ENCODE assay signal across 14 cellular contexts in genomic region chr16:50161950-50162349, GRCh38.
"Had no signal": no experiment of that assay in that cellular context is flagged by ENCODE, and none has a peak within 500 bp of the region (broad histone marks: within the 10 kb centered on the region; RNA-seq: fewer than 3 reads in every experiment).

No MANE protein-coding gene starts in this region.

- H3K9me3 ChIP-seq: body of pancreas, gastroesophageal sphincter, ovary, vagina had no signal

- H3K9me3 Mint-ChIP-seq: neural progenitor cell; stimulated activated naive CD8-positive, alpha-beta T cell treated with anti-CD3 and anti-CD28 coated beads, Interleukin-15, Interleukin-2, amounts not matched to agents 100 ng/mL and 50 ng/mL, for 24 hours had no signal

- H3K4me1 ChIP-seq: neural progenitor cell had no signal

- DNase-seq: activated CD4-positive, alpha-beta T cell treated with anti-CD3 and anti-CD28 coated beads for 1 hour; activated CD4-positive, alpha-beta T cell treated with anti-CD3 and anti-CD28 coated beads, Interleukin-2, amount 50 U/mL, for 48 hours; activated naive CD4-positive, alpha-beta T cell treated with Interleukin-2 at 50 U/mL for 16 hours; body of pancreas; central memory CD4-positive, alpha-beta T cell; cortex of kidney; effector memory CD4-positive, alpha-beta T cell; mesendoderm; ovary; stimulated activated CD4-positive, alpha-beta T cell treated with anti-CD3 and anti-CD28 coated beads, Interleukin-2, amount 100 ng/mL, for 48 hours had no signal

- H3K36me3 ChIP-seq: gastroesophageal sphincter, neural progenitor cell, ovary, vagina had no signal

- H3K27ac Mint-ChIP-seq: neural progenitor cell; stimulated activated naive CD8-positive, alpha-beta T cell treated with anti-CD3 and anti-CD28 coated beads, Interleukin-15, Interleukin-2, amounts not matched to agents 100 ng/mL and 50 ng/mL, for 24 hours had no signal

- H3K27ac ChIP-seq: body of pancreas, neural progenitor cell, vagina had no signal

- H3K9ac ChIP-seq: neural progenitor cell had no signal

- H3K27me3 ChIP-seq: body of pancreas, gastroesophageal sphincter, neural progenitor cell, ovary, vagina had no signal

- H3K4me3 ChIP-seq: body of pancreas, gastroesophageal sphincter, neural progenitor cell, ovary, vagina had no signal

- H3K27me3 Mint-ChIP-seq: stimulated activated naive CD8-positive, alpha-beta T cell treated with anti-CD3 and anti-CD28 coated beads, Interleukin-15, Interleukin-2, amounts not matched to agents 100 ng/mL and 50 ng/mL, for 24 hours had no signal

- H2AFZ ChIP-seq: neural progenitor cell had no signal

- ATAC-seq: body of pancreas, gastroesophageal sphincter had no signal

- H3K4me2 ChIP-seq: neural progenitor cell had no signal

- H3K4me3 Mint-ChIP-seq: neural progenitor cell; stimulated activated naive CD8-positive, alpha-beta T cell treated with anti-CD3 and anti-CD28 coated beads, Interleukin-15, Interleukin-2, amounts not matched to agents 100 ng/mL and 50 ng/mL, for 24 hours had no signal
